Comparison of ENCODE assay signal across 1 cellular context in the genomic region with DNA sequence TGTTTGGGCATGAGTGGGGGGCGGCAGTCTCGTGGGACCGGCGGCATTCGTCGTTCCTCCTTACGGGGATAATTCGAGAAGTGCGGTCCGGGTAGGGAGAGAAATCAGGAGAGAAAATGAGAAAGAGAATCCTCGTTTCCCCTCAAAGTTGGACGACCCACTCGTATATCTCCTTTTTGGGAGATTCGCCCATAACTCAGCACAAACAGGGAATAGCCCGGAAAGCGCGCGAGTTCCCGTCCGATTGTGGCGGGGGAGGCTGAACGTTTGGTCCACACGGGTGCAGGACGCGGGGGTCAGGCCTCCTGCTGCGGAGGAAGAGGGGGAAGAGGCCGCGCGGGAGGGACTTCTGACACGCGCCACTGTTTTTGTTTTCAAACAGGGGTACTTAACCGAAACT.
TF ChIP-seq lines count a peak whose summit lies in the region.

No MANE protein-coding gene starts in this region.

TF ChIP-seq in WTC11, 78 proteins besides CTCF, POLR2A, EP300 and RAD21 (continued from another document):
- TF ChIP-seq, protein P1, sequence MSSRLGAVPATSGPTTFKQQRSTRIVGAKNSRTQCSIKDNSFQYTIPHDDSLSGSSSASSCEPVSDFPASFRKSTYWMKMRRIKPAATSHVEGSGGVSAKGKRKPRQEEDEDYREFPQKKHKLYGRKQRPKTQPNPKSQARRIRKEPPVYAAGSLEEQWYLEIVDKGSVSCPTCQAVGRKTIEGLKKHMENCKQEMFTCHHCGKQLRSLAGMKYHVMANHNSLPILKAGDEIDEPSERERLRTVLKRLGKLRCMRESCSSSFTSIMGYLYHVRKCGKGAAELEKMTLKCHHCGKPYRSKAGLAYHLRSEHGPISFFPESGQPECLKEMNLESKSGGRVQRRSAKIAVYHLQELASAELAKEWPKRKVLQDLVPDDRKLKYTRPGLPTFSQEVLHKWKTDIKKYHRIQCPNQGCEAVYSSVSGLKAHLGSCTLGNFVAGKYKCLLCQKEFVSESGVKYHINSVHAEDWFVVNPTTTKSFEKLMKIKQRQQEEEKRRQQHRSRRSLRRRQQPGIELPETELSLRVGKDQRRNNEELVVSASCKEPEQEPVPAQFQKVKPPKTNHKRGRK (CRISPR knock-in tag; IDR thresholded peaks at IDR 0.05; ENCODE audit: borderline replicate concordance), result no peak
- TF ChIP-seq ZNF317 (CRISPR knock-in tag; IDR thresholded peaks at IDR 0.05; ENCODE audit: borderline replicate concordance, low read depth), result no peak
